Comparison of ENCODE assay signal across 9 cellular contexts in genomic region chr21:20997308-20997632, GRCh38. TPM values are rescaled to one million over a fixed set of nuclear protein-coding genes. Genes with fewer than 3 reads are reported as not detected.
A peak's percentile ranks its signal among the peaks of the same experiment; 100 is the strongest.
DNase-seq lines count a peak whose midpoint lies in the region; ATAC-seq lines count a peak whose summit lies in the region.
"Had no signal": no experiment of that assay in that cellular context is flagged by ENCODE, and none has a peak within 500 bp of the region (broad histone marks: within the 10 kb centered on the region; RNA-seq: fewer than 3 reads in every experiment).

No MANE protein-coding gene starts in this region.

- H3K27ac Mint-ChIP-seq in activated naive CD8-positive, alpha-beta T cell treated with anti-CD3 and anti-CD28 coated beads for 36 hours: no peak overlapping the region
- H3K27ac Mint-ChIP-seq in activated T-helper 2 cell treated with anti-CD3 and anti-CD28 coated beads, Interferon-gamma antibody, Interleukin-2, Interleukin-4, amounts not matched to agents 10 μg/mL and 5 μg/mL and 100 μg/mL, durations not matched to agents 14 hours and 24 hours and 36 hours: no peak overlapping the region

- peak overlapping the region; percentile 95 for H3K4me3 ChIP-seq in right cardiac atrium (ENCODE audit: low read length)

- intact Hi-C loops in right cardiac atrium (cut with DNase I): no loop called here
- intact Hi-C loops in activated T-helper 2 cell treated with anti-CD3 and anti-CD28 coated beads, Interferon-gamma antibody, Interleukin-2, Interleukin-4, amounts not matched to agents 10 μg/mL and 5 μg/mL and 100 μg/mL, durations not matched to agents 14 hours and 24 hours and 36 hours (cut with micrococcal nuclease): no loop called here

- H3K27me3 ChIP-seq in right cardiac atrium (ENCODE audit: control insufficient read depth, insufficient read depth): no peaks in the 10 kb centered on the region

- 2% methylated on average over 20 of the region's 20 CpGs for WGBS in right cardiac atrium

- DNase-seq in CD1c-positive myeloid dendritic cell (ENCODE audit: extremely low spot score) (peak; percentile 8), right cardiac atrium (peak; percentile 18 to 51 (median 47)), pons (ENCODE audit: low spot score) (peak; percentile 33), HT-29 (ENCODE audit: low spot score) (no peak)
- DNase-seq in activated naive CD8-positive, alpha-beta T cell treated with anti-CD3 and anti-CD28 coated beads for 36 hours: no peak
- DNase-seq in activated T-helper 2 cell treated with anti-CD3 and anti-CD28 coated beads, Interferon-gamma antibody, Interleukin-2, Interleukin-4, amounts not matched to agents 10 μg/mL and 5 μg/mL and 100 μg/mL, durations not matched to agents 14 hours and 24 hours and 36 hours (ENCODE audit: low spot score): no peak
- no peak for DNase-seq in activated CD4-positive, alpha-beta T cell treated with anti-CD3 and anti-CD28 coated beads, Interleukin-2, amount 50 U/mL, for 4 hours
- DNase-seq: NCI-H1417 treated with DMSO at 0.1 percent for 48 hours had no signal

- peaks cover 49% of the 10 kb centered on the region for H3K27me3 Mint-ChIP-seq in activated naive CD8-positive, alpha-beta T cell treated with anti-CD3 and anti-CD28 coated beads for 36 hours
- H3K27me3 Mint-ChIP-seq in activated T-helper 2 cell treated with anti-CD3 and anti-CD28 coated beads, Interferon-gamma antibody, Interleukin-2, Interleukin-4, amounts not matched to agents 10 μg/mL and 5 μg/mL and 100 μg/mL, durations not matched to agents 14 hours and 24 hours and 36 hours (ENCODE audit: low read depth): peaks cover 33% of the 10 kb centered on the region

- no peaks in the 10 kb centered on the region for H3K9me3 Mint-ChIP-seq in activated naive CD8-positive, alpha-beta T cell treated with anti-CD3 and anti-CD28 coated beads for 36 hours
- H3K9me3 Mint-ChIP-seq in activated T-helper 2 cell treated with anti-CD3 and anti-CD28 coated beads, Interferon-gamma antibody, Interleukin-2, Interleukin-4, amounts not matched to agents 10 μg/mL and 5 μg/mL and 100 μg/mL, durations not matched to agents 14 hours and 24 hours and 36 hours: no peaks in the 10 kb centered on the region

- no peaks in the 10 kb centered on the region for H3K9me3 ChIP-seq in right cardiac atrium (ENCODE audit: control insufficient read depth, low read length)

- H3K36me3 Mint-ChIP-seq in activated naive CD8-positive, alpha-beta T cell treated with anti-CD3 and anti-CD28 coated beads for 36 hours: no peaks in the 10 kb centered on the region
- H3K36me3 Mint-ChIP-seq in activated T-helper 2 cell treated with anti-CD3 and anti-CD28 coated beads, Interferon-gamma antibody, Interleukin-2, Interleukin-4, amounts not matched to agents 10 μg/mL and 5 μg/mL and 100 μg/mL, durations not matched to agents 14 hours and 24 hours and 36 hours (ENCODE audit: low read depth): no peaks in the 10 kb centered on the region

- H3K4me3 Mint-ChIP-seq in activated naive CD8-positive, alpha-beta T cell treated with anti-CD3 and anti-CD28 coated beads for 36 hours: peak overlapping the region; percentile 59
- H3K4me3 Mint-ChIP-seq in activated T-helper 2 cell treated with anti-CD3 and anti-CD28 coated beads, Interferon-gamma antibody, Interleukin-2, Interleukin-4, amounts not matched to agents 10 μg/mL and 5 μg/mL and 100 μg/mL, durations not matched to agents 14 hours and 24 hours and 36 hours (ENCODE audit: low read depth): no peak overlapping the region

- peak; percentile 58 to 61 for ATAC-seq in right cardiac atrium
- no peak for ATAC-seq in GM21381 (IDR thresholded peaks at IDR 0.05; ENCODE audit: unreplicated experiment)

- H3K4me1 ChIP-seq in right cardiac atrium (ENCODE audit: control insufficient read depth, insufficient read depth, low read length): no peaks in the 10 kb centered on the region

- peaks cover 13% of the 10 kb centered on the region for H3K4me1 Mint-ChIP-seq in activated naive CD8-positive, alpha-beta T cell treated with anti-CD3 and anti-CD28 coated beads for 36 hours
- peaks cover 6% of the 10 kb centered on the region for H3K4me1 Mint-ChIP-seq in activated T-helper 2 cell treated with anti-CD3 and anti-CD28 coated beads, Interferon-gamma antibody, Interleukin-2, Interleukin-4, amounts not matched to agents 10 μg/mL and 5 μg/mL and 100 μg/mL, durations not matched to agents 14 hours and 24 hours and 36 hours (ENCODE audit: low read depth)

- no peak overlapping the region for H3K27ac ChIP-seq in right cardiac atrium (ENCODE audit: low read length)

RNA-seq across cellular contexts. Expression of gene NCAM2, which starts 0.9 kb away (rescaled TPM):
- not detected for total RNA-seq in activated naive CD8-positive, alpha-beta T cell treated with anti-CD3 and anti-CD28 coated beads for 36 hours
- 1 to 10 TPM; 8.2 to 9.7 (median 8.2) TPM for total RNA-seq in right cardiac atrium
- 0.97 TPM for polyA plus RNA-seq in right cardiac atrium
- 0.23 TPM in 1 of 2 replicates, not detected in the other for total RNA-seq in activated T-helper 2 cell treated with anti-CD3 and anti-CD28 coated beads, Interferon-gamma antibody, Interleukin-2, Interleukin-4, amounts not matched to agents 10 μg/mL and 5 μg/mL and 100 μg/mL, durations not matched to agents 14 hours and 24 hours and 36 hours
- not detected in 2 replicates for total RNA-seq in HT-29 (2014; rRNA removed; shearing (Covaris generic))

Comparison
In these comparisons a context has a peak if more than half of its experiments do, and no peak if none do; other contexts are left out.
1. DNase-seq: peak in CD1c-positive myeloid dendritic cell (single experiment), right cardiac atrium (3 of 3) and pons (single experiment); none in activated naive CD8-positive, alpha-beta T cell treated with anti-CD3 and anti-CD28 coated beads for 36 hours (single experiment), activated T-helper 2 cell treated with anti-CD3 and anti-CD28 coated beads, Interferon-gamma antibody, Interleukin-2, Interleukin-4, amounts not matched to agents 10 μg/mL and 5 μg/mL and 100 μg/mL, durations not matched to agents 14 hours and 24 hours and 36 hours (single experiment), HT-29 (single experiment) and activated CD4-positive, alpha-beta T cell treated with anti-CD3 and anti-CD28 coated beads, Interleukin-2, amount 50 U/mL, for 4 hours (0 of 2).